In genomic region chr17:58210922-58211321, GRCh38 we compare ENCODE assay signal across 1 cellular context.
TF ChIP-seq lines count a peak whose summit lies in the region.

No MANE protein-coding gene starts in this region.

TF ChIP-seq in SK-N-SH, 30 proteins besides CTCF, POLR2A, EP300 and RAD21 (continued from another document):
- no peak for TF ChIP-seq IRF3 (IDR thresholded peaks at IDR 0.05; ENCODE audit: low read depth, low read length)
- no peak for TF ChIP-seq USF1 (IDR thresholded peaks at IDR 0.05; ENCODE audit: borderline replicate concordance, low read depth)
